In genomic region chr17:48558731-48559608, GRCh38 we compare ENCODE assay signal across 24 cellular contexts. TPM values are rescaled to one million over a fixed set of nuclear protein-coding genes. Genes with fewer than 3 reads are reported as not detected.
DNase-seq lines count a peak whose midpoint lies in the region; FAIRE-seq and TF ChIP-seq lines count a peak whose summit lies in the region.
"Had no signal": no experiment of that assay in that cellular context is flagged by ENCODE, and none has a peak within 500 bp of the region (broad histone marks: within the 10 kb centered on the region; RNA-seq: fewer than 3 reads in every experiment).

No MANE protein-coding gene starts in this region.

- POLR2A ChIA-PET in HEK293 (lab: Yijun Ruan, JAX) = interaction anchor here (0.6 to 1.0 kb wide), 4 partner anchors 13 to 31 kb away, joined by 3 to 5 read pairs (median 4); no protein-coding TSS in a partner anchor

- peaks cover 0 to 68% (median 6%) of the 10 kb centered on the region in 7 donors for H3K27me3 ChIP-seq in spleen (replicated peaks in 1 of 7)

- H3K4me1 Mint-ChIP-seq in brain = peaks cover 27% of the 10 kb centered on the region

- H3K36me3 ChIP-seq in HEK293 (ENCODE audit: control insufficient read depth in 2 of 2, insufficient read depth in 1 of 2, low read length in 2 of 2) = peaks cover 13 to 48% of the 10 kb centered on the region in 2 experiments
- no peaks in the 10 kb centered on the region for H3K36me3 ChIP-seq in kidney (ENCODE audit: control insufficient read depth in 1 of 2, insufficient read depth in 2 of 2, low read length in 2 of 2)
- H3K36me3 ChIP-seq in spleen = no peaks in the 10 kb centered on the region

- intact Hi-C loops in kidney (cut with DNase I) (no loop called here), spleen (cut with DNase I; ENCODE audit: low total_unique reads) (no loop called here)

- no peak for DNase-seq in kidney
- DNase-seq in spleen = no peak
- DNase-seq in DMS 273 treated with DMSO at 0.1 percent for 48 hours (lab: John Stamatoyannopoulos, UW) = no peak
- DNase-seq in NOMO-1 (lab: John Stamatoyannopoulos, UW; ENCODE audit: unreplicated experiment in 2 of 2) = no peak
- no peak for DNase-seq in putamen (ENCODE audit: low spot score)
- DNase-seq in activated naive CD4-positive, alpha-beta T cell treated with Interleukin-2 at 50 U/mL for 16 hours = no peak
- DNase-seq: activated CD8-positive, alpha-beta T cell treated with anti-CD3 and anti-CD28 coated beads, Interleukin-2, amount 10 ng/mL, durations not matched to agents 7 days and 5 days; activated T-cell treated with anti-CD3 and anti-CD28 coated beads, Interleukin-2, amount 50 U/mL, for 4 hours; body of pancreas; cortex of kidney; HCEC 1CT; naive thymus-derived CD4-positive, alpha-beta T cell; NCI-H774; PC-9; stimulated activated CD4-positive, alpha-beta T cell treated with anti-CD3 and anti-CD28 coated beads, Interleukin-4, amount 100 ng/mL, for 1 hour had no signal

- peaks cover 0 to 3% (median 3%) of the 10 kb centered on the region in 5 experiments for H3K9me3 Mint-ChIP-seq in brain
- H3K9me3 Mint-ChIP-seq: activated naive CD4-positive, alpha-beta T cell treated with anti-CD3 and anti-CD28 coated beads, Interleukin-2, amount 50 U/mL, for 24 hours; activated T-cell treated with anti-CD3 and anti-CD28 coated beads, Interleukin-2, amount 50 U/mL, for 4 hours had no signal

- H3K9ac ChIP-seq in kidney (ENCODE audit: low read length in 2 of 2) = peak overlapping the region; percentile 29 to 68
- H3K9ac ChIP-seq: parathyroid adenoma had no signal

- CTCF ChIA-PET in HEK293 (lab: Yijun Ruan, JAX) = interaction anchor here (0.9 to 1.2 kb wide), 3 partner anchors 66 to 251 kb away, joined by 3 read pairs; no protein-coding TSS in a partner anchor

- FAIRE-seq in kidney (lab: Jason Lieb, UNC) = no peak
- FAIRE-seq: GM12891 had no signal

- H3K4me3 ChIP-seq in HEK293 (ENCODE audit: low read depth, low read length) (no peak overlapping the region), kidney (ENCODE audit: low read length in 2 of 2) (peak overlapping the region in 1 of 2 donors; percentile 59), spleen (no peak overlapping the region)
- H3K4me3 ChIP-seq: body of pancreas, lung, PC-9, skin epidermis had no signal

- no peaks in the 10 kb centered on the region for H3K9me3 ChIP-seq in HEK293 (ENCODE audit: control insufficient read depth, insufficient read depth, low read depth, low read length)
- H3K9me3 ChIP-seq in kidney (ENCODE audit: control insufficient read depth in 1 of 2, low read length in 2 of 2) = no peaks in the 10 kb centered on the region
- no peaks in the 10 kb centered on the region for H3K9me3 ChIP-seq in spleen
- H3K9me3 ChIP-seq: body of pancreas had no signal

- peak overlapping the region in 4 of 5 experiments; percentile 3 to 87 (median 54) for H3K27ac Mint-ChIP-seq in brain
- H3K27ac Mint-ChIP-seq: activated CD8-positive, alpha-beta T cell treated with anti-CD3 and anti-CD28 coated beads, Interleukin-2, amount 10 ng/mL, durations not matched to agents 7 days and 5 days had no signal

- TF ChIP-seq CTCF in HEK293 (tag by site-specific recombination; IDR thresholded peaks at IDR 0.05) = no peak
- no peak for TF ChIP-seq CTCF in brain (conservative IDR thresholded peaks at IDR 0.05)
- no peak for TF ChIP-seq CTCF in kidney (IDR thresholded peaks at IDR 0.05; ENCODE audit: borderline replicate concordance, extremely low read depth, insufficient read depth)
- TF ChIP-seq CTCF in spleen (IDR thresholded peaks at IDR 0.05 in 8 of 11, conservative IDR thresholded peaks at IDR 0.05 in 3 of 11) = no peak

- peak overlapping the region in 3 of 5 experiments; percentile 40 to 59 (median 53) for H3K4me3 Mint-ChIP-seq in brain
- H3K4me3 Mint-ChIP-seq: activated CD8-positive, alpha-beta T cell treated with anti-CD3 and anti-CD28 coated beads, Interleukin-2, amount 10 ng/mL, durations not matched to agents 7 days and 5 days; activated naive CD4-positive, alpha-beta T cell treated with anti-CD3 and anti-CD28 coated beads, Interleukin-2, amount 50 U/mL, for 24 hours; activated T-cell treated with anti-CD3 and anti-CD28 coated beads, Interleukin-2, amount 50 U/mL, for 4 hours; naive thymus-derived CD4-positive, alpha-beta T cell had no signal

- H3K27ac ChIP-seq in HEK293 (ENCODE audit: extremely low read depth, low read depth, low read length) (peak overlapping the region; percentile 97; the same call in 1 of the 2 replicates), kidney (ENCODE audit: low read depth in 2 of 2, low read length in 2 of 2) (peak overlapping the region; percentile 79 to 88), spleen (peak overlapping the region in 7 of 8 donors; percentile 41 to 94 (median 57))
- H3K27ac ChIP-seq: parathyroid adenoma, PC-9 had no signal

- H3K4me1 ChIP-seq in HEK293 (ENCODE audit: control insufficient read depth, insufficient read depth, low read length) = peaks cover 88% of the 10 kb centered on the region
- H3K4me1 ChIP-seq in kidney (ENCODE audit: control insufficient read depth in 1 of 2, insufficient read depth in 1 of 2, low read depth in 1 of 2, low read length in 2 of 2) = peaks cover 46 to 61% of the 10 kb centered on the region in 2 donors
- peaks cover 0 to 66% (median 16%) of the 10 kb centered on the region in 6 donors for H3K4me1 ChIP-seq in spleen
- H3K4me1 ChIP-seq: parathyroid adenoma had no signal

- peaks cover 100% of the 10 kb centered on the region for H3K27me3 Mint-ChIP-seq in brain

- WGBS in spleen, 5 donors = 79 to 91% (median 81%) methylated on average over 15 of the region's 15 CpGs

- no peak for TF ChIP-seq POLR2A in spleen (IDR thresholded peaks at IDR 0.05)

- no peaks in the 10 kb centered on the region for H3K36me3 Mint-ChIP-seq in brain

TF ChIP-seq in HEK293, 187 proteins besides CTCF, POLR2A, EP300 and RAD21:
- TF ChIP-seq ZNF488 (tag by site-specific recombination; IDR thresholded peaks at IDR 0.05) = no peak
- TF ChIP-seq, protein P1, sequence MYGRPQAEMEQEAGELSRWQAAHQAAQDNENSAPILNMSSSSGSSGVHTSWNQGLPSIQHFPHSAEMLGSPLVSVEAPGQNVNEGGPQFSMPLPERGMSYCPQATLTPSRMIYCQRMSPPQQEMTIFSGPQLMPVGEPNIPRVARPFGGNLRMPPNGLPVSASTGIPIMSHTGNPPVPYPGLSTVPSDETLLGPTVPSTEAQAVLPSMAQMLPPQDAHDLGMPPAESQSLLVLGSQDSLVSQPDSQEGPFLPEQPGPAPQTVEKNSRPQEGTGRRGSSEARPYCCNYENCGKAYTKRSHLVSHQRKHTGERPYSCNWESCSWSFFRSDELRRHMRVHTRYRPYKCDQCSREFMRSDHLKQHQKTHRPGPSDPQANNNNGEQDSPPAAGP (tag by site-specific recombination; IDR thresholded peaks at IDR 0.05) = no peak
- peak; percentile 93 for TF ChIP-seq ZNF10 (tag by site-specific recombination; IDR thresholded peaks at IDR 0.05)
- TF ChIP-seq ZBTB20 (tag by site-specific recombination; IDR thresholded peaks at IDR 0.05) = peak; percentile 58
- TF ChIP-seq, protein P2, sequence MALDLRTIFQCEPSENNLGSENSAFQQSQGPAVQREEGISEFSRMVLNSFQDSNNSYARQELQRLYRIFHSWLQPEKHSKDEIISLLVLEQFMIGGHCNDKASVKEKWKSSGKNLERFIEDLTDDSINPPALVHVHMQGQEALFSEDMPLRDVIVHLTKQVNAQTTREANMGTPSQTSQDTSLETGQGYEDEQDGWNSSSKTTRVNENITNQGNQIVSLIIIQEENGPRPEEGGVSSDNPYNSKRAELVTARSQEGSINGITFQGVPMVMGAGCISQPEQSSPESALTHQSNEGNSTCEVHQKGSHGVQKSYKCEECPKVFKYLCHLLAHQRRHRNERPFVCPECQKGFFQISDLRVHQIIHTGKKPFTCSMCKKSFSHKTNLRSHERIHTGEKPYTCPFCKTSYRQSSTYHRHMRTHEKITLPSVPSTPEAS (tag by site-specific recombination; IDR thresholded peaks at IDR 0.05) = peak; percentile 72; the same call in 1 of the 2 replicates
- TF ChIP-seq ZNF366 (tag by site-specific recombination; conservative IDR thresholded peaks at IDR 0.05) = peak; percentile 59
- peak; percentile 88 for TF ChIP-seq PRDM1 (tag by site-specific recombination; IDR thresholded peaks at IDR 0.05)
TF ChIP-seq in HEK293: peak in this region for 5.

RNA-seq across cellular contexts. Expression of gene HOXB2, which starts 14.1 kb away (rescaled TPM):
- polyA plus RNA-seq in brain (ENCODE audit: insufficient read depth, low read depth, low replicate concordance) (168 TPM), kidney (ENCODE audit: insufficient read depth, low read depth, low replicate concordance) (30.7 TPM), spleen (1 to 10 TPM; 7.2 to 8.2 (median 8.0) TPM)
- total RNA-seq in kidney (61.9 TPM), spleen (10 to 100 TPM in 4 of 7 donors, 1 to 10 TPM in 3; 5.9 to 21.9 (median 10.2) TPM)
- total RNA-seq: SK-MEL-5 had no signal

RNA-seq across cellular contexts. Expression of gene HOXB4, which starts 19.2 kb away (rescaled TPM):
- polyA plus RNA-seq in brain (ENCODE audit: insufficient read depth, low read depth, low replicate concordance) (30.3 TPM), kidney (ENCODE audit: insufficient read depth, low read depth, low replicate concordance) (4.4 TPM), spleen (1 to 10 TPM; 2.3 to 2.7 (median 2.4) TPM)
- total RNA-seq in kidney (22.6 TPM), spleen (1 to 10 TPM; 1.9 to 6.4 (median 3.6) TPM)
- polyA plus RNA-seq: naive thymus-derived CD4-positive, alpha-beta T cell had no signal

RNA-seq across cellular contexts. Expression of gene HOXB1, which starts 28.2 kb away (rescaled TPM):
- polyA plus RNA-seq in brain (ENCODE audit: insufficient read depth, low read depth, low replicate concordance) (not detected), kidney (ENCODE audit: insufficient read depth, low read depth, low replicate concordance) (not detected), spleen (under 1 TPM in 1 of 3 donors, not detected in 2; 0.06 TPM)
- total RNA-seq in kidney (not detected), spleen (not detected)
- total RNA-seq: activated CD8-positive, alpha-beta T cell treated with anti-CD3 and anti-CD28 coated beads, Interleukin-2, amount 10 ng/mL, durations not matched to agents 7 days and 5 days; activated T-cell treated with anti-CD3 and anti-CD28 coated beads, Interleukin-2, amount 50 U/mL, for 4 hours; body of pancreas; lung; MCF 10A; naive thymus-derived CD4-positive, alpha-beta T cell; PC-9; SK-MEL-5 had no signal
- polyA plus RNA-seq: lung; naive thymus-derived CD4-positive, alpha-beta T cell had no signal

RNA-seq across cellular contexts. Expression of gene HOXB3, which starts 31.1 kb away (rescaled TPM):
- 41.6 TPM for polyA plus RNA-seq in brain (ENCODE audit: insufficient read depth, low read depth, low replicate concordance)
- 99.0 TPM for total RNA-seq in kidney
- 12.1 TPM for polyA plus RNA-seq in kidney (ENCODE audit: insufficient read depth, low read depth, low replicate concordance)
- total RNA-seq in spleen = 10 to 100 TPM in 4 of 7 donors, 1 to 10 TPM in 3; 6.8 to 23.1 (median 10.4) TPM
- polyA plus RNA-seq in spleen = 1 to 10 TPM; 3.6 to 7.8 (median 6.5) TPM

RNA-seq across cellular contexts. Expression of gene HOXB5, which starts 34.6 kb away (rescaled TPM):
- polyA plus RNA-seq in brain (ENCODE audit: insufficient read depth, low read depth, low replicate concordance) (234 TPM), kidney (ENCODE audit: insufficient read depth, low read depth, low replicate concordance) (12.3 TPM), spleen (1 to 10 TPM in 2 of 3 donors, under 1 TPM in 1; 0.91 to 1.5 (median 1.3) TPM)
- total RNA-seq in kidney (27.0 TPM), spleen (1 to 10 TPM in 3 of 7 donors, under 1 TPM in 4; 0.43 to 2.6 (median 0.67) TPM)
- total RNA-seq: activated CD8-positive, alpha-beta T cell treated with anti-CD3 and anti-CD28 coated beads, Interleukin-2, amount 10 ng/mL, durations not matched to agents 7 days and 5 days; MCF 10A; naive thymus-derived CD4-positive, alpha-beta T cell; SK-MEL-5 had no signal
- polyA plus RNA-seq: naive thymus-derived CD4-positive, alpha-beta T cell had no signal
